8 cellular contexts compared by ENCODE assay signal in genomic region chr2:241804326-241805276, GRCh38. TPM values are rescaled to one million over a fixed set of nuclear protein-coding genes. Genes with fewer than 3 reads are reported as not detected.
DNase-seq lines count a peak whose midpoint lies in the region; ATAC-seq, FAIRE-seq and TF ChIP-seq lines count a peak whose summit lies in the region.

No MANE protein-coding gene starts in this region.

- WGBS in hepatocyte (ENCODE audit: low lambda C conversion rate, missing lambda C conversion rate) = 67% methylated on average over 32 of the region's 37 CpGs

- H3K36me3 Mint-ChIP-seq in activated T-cell treated with anti-CD3 and anti-CD28 coated beads, Interleukin-2, amount 50 U/mL, for 24 hours (ENCODE audit: low read depth) = no peaks in the 10 kb centered on the region

- DNase-seq in Daoy (ENCODE audit: low read depth) (peak; percentile 41), HT1080 (ENCODE audit: low read depth) (peak; percentile 52), hepatocyte (ENCODE audit: low spot score) (peak; percentile 35), dermis blood vessel endothelial cell (no peak), urothelium cell line (ENCODE audit: low spot score) (no peak)
- DNase-seq in activated T-cell treated with anti-CD3 and anti-CD28 coated beads, Interleukin-2, amount 50 U/mL, for 24 hours = peak; percentile 62
- peak; percentile 43 for DNase-seq in stimulated activated naive CD8-positive, alpha-beta T cell treated with anti-CD3 and anti-CD28 coated beads, Interleukin-15, Interleukin-2, amounts not matched to agents 100 U/mL and 50 U/mL, for 24 hours
- no peak for DNase-seq in central memory CD4-positive, alpha-beta T cell

- no peaks in the 10 kb centered on the region for H3K9me3 ChIP-seq in hepatocyte (ENCODE audit: low read depth)

- ATAC-seq in stimulated activated naive CD8-positive, alpha-beta T cell treated with anti-CD3 and anti-CD28 coated beads, Interleukin-15, Interleukin-2, amounts not matched to agents 100 U/mL and 50 U/mL, for 24 hours = peak; percentile 21

- no peak overlapping the region for H3K4me3 ChIP-seq in hepatocyte

- H3K36me3 ChIP-seq in hepatocyte (replicated peaks; ENCODE audit: insufficient read depth, low read depth) = no peaks in the 10 kb centered on the region

- H3K4me3 Mint-ChIP-seq in activated T-cell treated with anti-CD3 and anti-CD28 coated beads, Interleukin-2, amount 50 U/mL, for 24 hours = peak overlapping the region; percentile 55

- H3K27me3 Mint-ChIP-seq in activated T-cell treated with anti-CD3 and anti-CD28 coated beads, Interleukin-2, amount 50 U/mL, for 24 hours = peaks cover 20% of the 10 kb centered on the region

- no peak overlapping the region for H3K27ac Mint-ChIP-seq in activated T-cell treated with anti-CD3 and anti-CD28 coated beads, Interleukin-2, amount 50 U/mL, for 24 hours

- no peak overlapping the region for H2AFZ ChIP-seq in hepatocyte

- no peak for FAIRE-seq in urothelium cell line (lab: Jason Lieb, UNC)

- no peak for TF ChIP-seq CTCF in hepatocyte (IDR thresholded peaks at IDR 0.05; ENCODE audit: poor library complexity)

- H3K9me3 Mint-ChIP-seq in activated T-cell treated with anti-CD3 and anti-CD28 coated beads, Interleukin-2, amount 50 U/mL, for 24 hours = no peaks in the 10 kb centered on the region

- peaks cover 13% of the 10 kb centered on the region for H3K4me1 Mint-ChIP-seq in activated T-cell treated with anti-CD3 and anti-CD28 coated beads, Interleukin-2, amount 50 U/mL, for 24 hours (ENCODE audit: low read depth)

- no peaks in the 10 kb centered on the region for H3K27me3 ChIP-seq in hepatocyte

- H3K27ac ChIP-seq in hepatocyte = peak overlapping the region; percentile 40

- no peaks in the 10 kb centered on the region for H3K9me2 ChIP-seq in hepatocyte (replicated peaks; ENCODE audit: insufficient read depth)

- H3K79me2 ChIP-seq in hepatocyte = no peaks in the 10 kb centered on the region

- peaks cover 24% of the 10 kb centered on the region for H3K4me1 ChIP-seq in hepatocyte (ENCODE audit: insufficient read depth)

- no peaks in the 10 kb centered on the region for H4K20me1 ChIP-seq in hepatocyte (ENCODE audit: insufficient read depth, poor library complexity, severe bottlenecking)

- peak overlapping the region; percentile 77 for H3K4me2 ChIP-seq in hepatocyte

RNA-seq across cellular contexts. Expression of gene NEU4, which starts 4.4 kb away (rescaled TPM):
- not detected in 2 replicates for total RNA-seq in Daoy (2014; rRNA removed; shearing (Covaris generic))
- total RNA-seq in HT1080 (2014; rRNA removed; shearing (Covaris generic)) = 1.4 TPM in 1 of 2 replicates, not detected in the other
- 0.22 TPM in 1 of 2 replicates, not detected in the other for polyA plus RNA-seq in HT1080 (2015; cell fraction: cytosol; rRNA removed)
- not detected in 2 replicates for polyA plus RNA-seq in HT1080 (2015; cell fraction: nucleus; rRNA removed)
- total RNA-seq in hepatocyte (6.8 and 9.3 TPM in 2 replicates), dermis blood vessel endothelial cell (not detected in 2 replicates)
- polyA plus RNA-seq in hepatocyte = 8.7 and 10.2 TPM in 2 replicates

RNA-seq across cellular contexts. Expression of gene GAL3ST2, which starts 28.0 kb away (rescaled TPM):
- not detected in 2 replicates for total RNA-seq in Daoy (2014; rRNA removed; shearing (Covaris generic))
- total RNA-seq in HT1080 (2014; rRNA removed; shearing (Covaris generic)) = not detected in 2 replicates
- 0.19 TPM in 1 of 2 replicates, not detected in the other for polyA plus RNA-seq in HT1080 (2015; cell fraction: cytosol; rRNA removed)
- 0.22 and 0.59 TPM in 2 replicates for polyA plus RNA-seq in HT1080 (2015; cell fraction: nucleus; rRNA removed)
- total RNA-seq in hepatocyte (0.20 and 0.53 TPM in 2 replicates), dermis blood vessel endothelial cell (not detected in 2 replicates)
- not detected in 2 replicates for polyA plus RNA-seq in hepatocyte

RNA-seq across cellular contexts. Expression of gene PDCD1, which starts 54.1 kb away (rescaled TPM):
- not detected in 2 replicates for total RNA-seq in Daoy (2014; rRNA removed; shearing (Covaris generic))
- total RNA-seq in HT1080 (2014; rRNA removed; shearing (Covaris generic)) = not detected in 2 replicates
- not detected in 2 replicates for polyA plus RNA-seq in HT1080 (2015; cell fraction: cytosol; rRNA removed)
- polyA plus RNA-seq in HT1080 (2015; cell fraction: nucleus; rRNA removed) = not detected in 2 replicates
- total RNA-seq in hepatocyte (not detected in 2 replicates), dermis blood vessel endothelial cell (not detected in 2 replicates)
- polyA plus RNA-seq in hepatocyte = 0.44 and 0.84 TPM in 2 replicates

Comparison
In these comparisons a context has a peak if more than half of its experiments do, and no peak if none do; other contexts are left out.
1. DNase-seq: peak in Daoy (single experiment), HT1080 (single experiment), activated T-cell treated with anti-CD3 and anti-CD28 coated beads, Interleukin-2, amount 50 U/mL, for 24 hours (single experiment), hepatocyte (single experiment) and stimulated activated naive CD8-positive, alpha-beta T cell treated with anti-CD3 and anti-CD28 coated beads, Interleukin-15, Interleukin-2, amounts not matched to agents 100 U/mL and 50 U/mL, for 24 hours (single experiment); none in dermis blood vessel endothelial cell (single experiment), central memory CD4-positive, alpha-beta T cell (single experiment) and urothelium cell line (single experiment).